1 cellular context compared by ENCODE assay signal in the genomic region with DNA sequence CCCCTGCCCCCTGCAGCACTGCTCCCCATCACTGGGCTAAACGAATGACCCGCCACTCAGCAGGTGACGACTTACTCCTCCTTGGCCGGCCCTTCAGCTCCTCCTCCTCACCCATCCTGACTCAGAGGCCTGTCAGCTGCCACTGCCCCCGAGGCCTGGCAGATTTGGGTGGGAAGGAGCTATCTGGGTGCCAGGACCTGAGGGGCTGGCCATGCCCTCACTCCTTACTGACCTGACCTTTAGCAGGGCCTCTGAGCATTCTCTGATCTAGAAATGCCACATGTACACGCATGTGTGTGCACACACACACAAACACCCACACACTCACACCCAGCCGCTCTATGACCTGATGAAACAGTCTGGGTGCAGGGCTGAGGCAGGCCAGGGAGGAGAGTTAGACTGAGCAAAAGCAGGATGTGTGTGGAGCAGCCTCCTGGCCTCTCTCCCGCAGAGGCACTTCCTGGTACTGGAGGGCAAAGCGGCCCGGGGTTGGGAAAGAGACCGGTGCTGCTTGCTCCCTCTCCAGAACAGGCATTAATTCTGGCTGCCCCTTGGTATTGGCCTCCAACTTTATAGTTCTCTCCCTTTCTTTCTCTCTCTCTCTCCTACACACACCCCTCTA.
A peak's percentile ranks its signal among the peaks of the same experiment; 100 is the strongest.
TF ChIP-seq lines count a peak whose summit lies in the region.

No MANE protein-coding gene starts in this region.

TF ChIP-seq in HEK293, 187 proteins besides CTCF, POLR2A, EP300 and RAD21 (continued from another document):
- TF ChIP-seq, protein P1, sequence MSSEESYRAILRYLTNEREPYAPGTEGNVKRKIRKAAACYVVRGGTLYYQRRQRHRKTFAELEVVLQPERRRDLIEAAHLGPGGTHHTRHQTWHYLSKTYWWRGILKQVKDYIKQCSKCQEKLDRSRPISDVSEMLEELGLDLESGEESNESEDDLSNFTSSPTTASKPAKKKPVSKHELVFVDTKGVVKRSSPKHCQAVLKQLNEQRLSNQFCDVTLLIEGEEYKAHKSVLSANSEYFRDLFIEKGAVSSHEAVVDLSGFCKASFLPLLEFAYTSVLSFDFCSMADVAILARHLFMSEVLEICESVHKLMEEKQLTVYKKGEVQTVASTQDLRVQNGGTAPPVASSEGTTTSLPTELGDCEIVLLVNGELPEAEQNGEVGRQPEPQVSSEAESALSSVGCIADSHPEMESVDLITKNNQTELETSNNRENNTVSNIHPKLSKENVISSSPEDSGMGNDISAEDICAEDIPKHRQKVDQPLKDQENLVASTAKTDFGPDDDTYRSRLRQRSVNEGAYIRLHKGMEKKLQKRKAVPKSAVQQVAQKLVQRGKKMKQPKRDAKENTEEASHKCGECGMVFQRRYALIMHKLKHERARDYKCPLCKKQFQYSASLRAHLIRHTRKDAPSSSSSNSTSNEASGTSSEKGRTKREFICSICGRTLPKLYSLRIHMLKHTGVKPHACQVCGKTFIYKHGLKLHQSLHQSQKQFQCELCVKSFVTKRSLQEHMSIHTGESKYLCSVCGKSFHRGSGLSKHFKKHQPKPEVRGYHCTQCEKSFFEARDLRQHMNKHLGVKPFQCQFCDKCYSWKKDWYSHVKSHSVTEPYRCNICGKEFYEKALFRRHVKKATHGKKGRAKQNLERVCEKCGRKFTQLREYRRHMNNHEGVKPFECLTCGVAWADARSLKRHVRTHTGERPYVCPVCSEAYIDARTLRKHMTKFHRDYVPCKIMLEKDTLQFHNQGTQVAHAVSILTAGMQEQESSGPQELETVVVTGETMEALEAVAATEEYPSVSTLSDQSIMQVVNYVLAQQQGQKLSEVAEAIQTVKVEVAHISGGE (tag by site-specific recombination; conservative IDR thresholded peaks at IDR 0.05; ENCODE audit: low read depth) = no peak
- TF ChIP-seq HOXD13 (CRISPR knock-in tag; IDR thresholded peaks at IDR 0.05; ENCODE audit: borderline replicate concordance) = no peak
- TF ChIP-seq GLIS2 (tag by site-specific recombination; IDR thresholded peaks at IDR 0.05) = no peak
- TF ChIP-seq ZNF404 (tag by site-specific recombination; IDR thresholded peaks at IDR 0.05) = no peak
- TF ChIP-seq ZNF354C (tag by site-specific recombination; IDR thresholded peaks at IDR 0.05; ENCODE audit: borderline replicate concordance, low read depth) = no peak
- peak; percentile 48 for TF ChIP-seq EGR2 (tag by site-specific recombination; IDR thresholded peaks at IDR 0.05; ENCODE audit: low read depth)
- 0 out of 2 replicates have a peak, but pooled peaks have one; percentile 21 for TF ChIP-seq ZNF335 (tag by site-specific recombination; conservative IDR thresholded peaks at IDR 0.05)
- no peak for TF ChIP-seq ZNF19 (tag by site-specific recombination; IDR thresholded peaks at IDR 0.05; ENCODE audit: low read depth)
- no peak for TF ChIP-seq ZNF555 (tag by site-specific recombination; conservative IDR thresholded peaks at IDR 0.05)
- no peak for TF ChIP-seq ZFP37 (tag by site-specific recombination; IDR thresholded peaks at IDR 0.05)
- TF ChIP-seq PRDM1 (tag by site-specific recombination; IDR thresholded peaks at IDR 0.05) = no peak
- TF ChIP-seq ZNF37A (tag by site-specific recombination; IDR thresholded peaks at IDR 0.05) = no peak
- no peak for TF ChIP-seq ZNF596 (tag by site-specific recombination; IDR thresholded peaks at IDR 0.05)
- no peak for TF ChIP-seq ZSCAN30 (tag by site-specific recombination; IDR thresholded peaks at IDR 0.05)
